14 cellular contexts compared by ENCODE assay signal in the genomic region with DNA sequence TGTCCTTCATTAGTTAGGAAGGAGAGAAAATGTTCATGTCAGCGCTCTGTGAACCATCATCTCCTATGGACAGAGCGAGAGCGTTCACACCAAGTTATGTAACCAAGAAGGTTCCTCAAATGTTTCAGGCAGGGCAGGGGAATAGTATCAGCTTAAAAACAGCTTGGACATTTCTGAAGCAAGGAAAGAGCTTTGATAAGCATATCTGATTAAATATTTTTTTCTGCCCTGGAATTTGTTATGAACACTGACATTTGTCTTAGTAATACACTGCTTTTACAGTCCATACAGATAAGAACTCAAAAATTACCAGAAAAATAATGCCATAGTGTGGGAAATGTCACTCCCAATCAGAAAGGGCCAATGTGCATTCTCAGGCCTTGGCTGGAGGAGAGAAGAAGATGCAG.
DNase-seq lines count a peak whose midpoint lies in the region; ATAC-seq and TF ChIP-seq lines count a peak whose summit lies in the region.
"Had no signal": no experiment of that assay in that cellular context is flagged by ENCODE, and none has a peak within 500 bp of the region (broad histone marks: within the 10 kb centered on the region; RNA-seq: fewer than 3 reads in every experiment).

No MANE protein-coding gene starts in this region.

- ATAC-seq in right cardiac atrium (peak; percentile 76 to 91), omental fat pad (ENCODE audit: low FRiP score) (peak; percentile 64)
- ATAC-seq: PC-3 had no signal

- DNase-seq in NCI-H82 (lab: John Stamatoyannopoulos, UW) (peak; percentile 5), NCI-H82 treated with DMSO at 0.1 percent for 48 hours (lab: John Stamatoyannopoulos, UW; ENCODE audit: unreplicated experiment) (no peak), amniotic epithelial cell (ENCODE audit: low read depth) (peak; percentile 67), right cardiac atrium (no peak), omental fat pad (ENCODE audit: low spot score) (no peak), KG1 (lab: John Stamatoyannopoulos, UW) (no peak), NCI-H146 (lab: John Stamatoyannopoulos, UW) (no peak), HuH-7.5 (ENCODE audit: low spot score) (no peak)
- DNase-seq: NCI-H1436 treated with DMSO at 0.1 percent for 48 hours, NCI-H2081 treated with DMSO at 0.1 percent for 48 hours, NCI-H526, PC-3 had no signal

- WGBS in right cardiac atrium, result 48% methylated on average over 3 of the region's 3 CpGs

- no peaks in the 10 kb centered on the region for H3K27me3 ChIP-seq in right cardiac atrium (ENCODE audit: control insufficient read depth, insufficient read depth)
- H3K27me3 ChIP-seq: BLaER1 had no signal

- no peak for TF ChIP-seq CTCF in omental fat pad (IDR thresholded peaks at IDR 0.05)

- intact Hi-C loops in right cardiac atrium (cut with DNase I), result no loop called here

- no peak overlapping the region for H3K4me3 ChIP-seq in right cardiac atrium (ENCODE audit: low read length)
- H3K4me3 ChIP-seq: BLaER1 had no signal

- H3K27ac ChIP-seq in right cardiac atrium (ENCODE audit: low read length), result no peak overlapping the region
- H3K27ac ChIP-seq: 22Rv1, BLaER1 had no signal

- H3K9me3 ChIP-seq in right cardiac atrium (ENCODE audit: control insufficient read depth, low read length), result peaks cover 2% of the 10 kb centered on the region

- H3K4me1 ChIP-seq in right cardiac atrium (ENCODE audit: control insufficient read depth, insufficient read depth, low read length), result no peaks in the 10 kb centered on the region
- H3K4me1 ChIP-seq: BLaER1 had no signal

Comparison
In these comparisons a context has a peak if more than half of its experiments do, and no peak if none do; other contexts are left out.
1. DNase-seq: peak in NCI-H82 (single experiment) and amniotic epithelial cell (single experiment); none in NCI-H82 treated with DMSO at 0.1 percent for 48 hours (single experiment), right cardiac atrium (0 of 3), omental fat pad (single experiment), KG1 (single experiment), NCI-H146 (single experiment) and HuH-7.5 (single experiment).